23 cellular contexts compared by ENCODE assay signal in the genomic region with DNA sequence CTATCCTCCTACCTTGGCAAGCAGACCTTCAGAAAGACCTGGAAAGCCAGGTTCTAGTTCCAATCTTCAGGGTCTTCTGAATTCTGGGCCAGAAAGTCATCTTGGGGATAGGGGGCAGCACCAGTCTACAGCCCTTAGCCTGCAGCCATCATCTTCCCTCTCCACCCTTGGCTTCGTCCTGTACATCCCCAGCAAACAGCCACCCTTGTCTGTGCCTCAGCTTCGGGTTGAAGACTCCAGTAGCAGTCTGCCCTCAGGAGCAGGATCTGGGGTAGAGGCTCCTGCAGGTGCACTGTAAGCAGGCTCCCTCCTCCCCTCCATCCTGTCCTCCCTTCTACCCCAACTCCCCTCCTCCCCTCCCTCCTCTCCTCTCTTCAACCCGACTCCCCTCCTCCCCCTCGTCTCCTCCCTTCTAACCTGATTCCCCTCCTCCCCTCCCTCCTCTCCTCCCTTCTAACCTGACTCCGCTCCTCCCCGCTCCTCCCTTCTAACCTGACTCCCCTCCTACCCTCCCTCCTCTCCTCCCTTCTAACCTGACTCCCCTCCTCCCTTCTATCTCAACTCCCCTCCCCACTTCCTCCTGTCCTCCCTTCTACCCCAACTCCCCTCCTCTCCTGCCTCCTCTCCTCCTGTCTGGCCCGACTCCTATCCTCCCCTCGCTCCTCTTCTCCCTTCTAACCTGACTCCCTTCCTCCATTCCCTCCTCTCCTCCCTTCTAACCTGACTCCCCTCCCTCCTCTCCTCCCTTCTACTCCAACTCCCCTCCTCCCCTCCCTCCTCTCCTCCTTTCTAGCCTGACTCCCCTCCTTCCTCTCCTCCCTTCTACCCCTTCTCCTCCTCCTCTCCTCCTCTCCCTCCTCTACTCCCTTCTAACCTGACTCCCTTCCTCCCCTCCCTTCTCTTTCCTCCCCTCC.
DNase-seq lines count a peak whose midpoint lies in the region; ATAC-seq and TF ChIP-seq lines count a peak whose summit lies in the region.
"Had no signal": no experiment of that assay in that cellular context is flagged by ENCODE, and none has a peak within 500 bp of the region (broad histone marks: within the 10 kb centered on the region; RNA-seq: fewer than 3 reads in every experiment).

No MANE protein-coding gene starts in this region.

- no peak for ATAC-seq in HG02981 (IDR thresholded peaks at IDR 0.05; ENCODE audit: unreplicated experiment)
- ATAC-seq: CD8-positive, alpha-beta T cell; effector memory CD8-positive, alpha-beta T cell had no signal

- TF ChIP-seq POLR2A in NB4 (IDR thresholded peaks at IDR 0.05; ENCODE audit: extremely low read depth, insufficient read length) (no peak), testis (IDR thresholded peaks at IDR 0.05) (no peak)

- H3K27ac ChIP-seq in testis, result no peak overlapping the region
- H3K27ac ChIP-seq: breast epithelium, colonic mucosa, KMS-11, thoracic aorta, vagina, VCaP had no signal

- WGBS in testis, 2 donors, result 70 to 73% methylated on average over 8 of the region's 8 CpGs

- no peak overlapping the region for H3K4me3 ChIP-seq in NB4 (ENCODE audit: low read depth, low read length)
- no peak overlapping the region for H3K4me3 ChIP-seq in testis
- H3K4me3 ChIP-seq: breast epithelium, colonic mucosa, thoracic aorta, vagina had no signal

- H3K36me3 ChIP-seq in testis (ENCODE audit: low read depth, missing control alignments), result no peaks in the 10 kb centered on the region
- H3K36me3 ChIP-seq: breast epithelium, colonic mucosa, thoracic aorta, vagina had no signal

- intact Hi-C loops in testis (cut with DNase I; ENCODE audit: low total_unique reads), result no loop called here

- H3K4me1 ChIP-seq in testis, result peaks cover 21% of the 10 kb centered on the region
- H3K4me1 ChIP-seq: breast epithelium, colonic mucosa had no signal

- DNase-seq in activated CD8-positive, alpha-beta memory T cell treated with anti-CD3 and anti-CD28 coated beads for 24 hours, result peak; percentile 47
- no peak for DNase-seq in activated CD8-positive, alpha-beta memory T cell treated with anti-CD3 and anti-CD28 coated beads, Interleukin-2, amount 50 U/mL, for 4 hours
- DNase-seq in NB4 (ENCODE audit: low read depth), result peak; percentile 40
- peak; percentile 27 for DNase-seq in ecto neural progenitor cell (ENCODE audit: low spot score)
- DNase-seq in testis, result peak; percentile 15
- no peak for DNase-seq in HCEC 1CT
- no peak for DNase-seq in amniotic stem cell (lab: John Stamatoyannopoulos, UW)
- DNase-seq: activated CD4-positive, alpha-beta T cell treated with anti-CD3 and anti-CD28 coated beads, Interleukin-2, amount 50 U/mL, for 48 hours; CD8-positive, alpha-beta T cell; colonic mucosa; effector memory CD8-positive, alpha-beta T cell; foreskin fibroblast; GOT3; MV-4-11; NCI-H2171; NCI-H524; stimulated activated CD4-positive, alpha-beta T cell treated with anti-CD3 and anti-CD28 coated beads, Interleukin-4, amount 100 ng/mL, for 1 hour had no signal

- H3K9me3 ChIP-seq in testis, result no peaks in the 10 kb centered on the region
- H3K9me3 ChIP-seq: breast epithelium, colonic mucosa, thoracic aorta, vagina had no signal

- H3K27me3 ChIP-seq in testis, result no peaks in the 10 kb centered on the region
- H3K27me3 ChIP-seq: breast epithelium, colonic mucosa, vagina had no signal

- peak; percentile 11 for TF ChIP-seq CTCF in NB4 (IDR thresholded peaks at IDR 0.05; ENCODE audit: low read depth, low read length)
- no peak for TF ChIP-seq CTCF in testis (IDR thresholded peaks at IDR 0.05)

Comparison
In these comparisons a context has a peak if more than half of its experiments do, and no peak if none do; other contexts are left out.
1. DNase-seq: peak in activated CD8-positive, alpha-beta memory T cell treated with anti-CD3 and anti-CD28 coated beads for 24 hours (single experiment), NB4 (single experiment), ecto neural progenitor cell (single experiment) and testis (single experiment); none in activated CD8-positive, alpha-beta memory T cell treated with anti-CD3 and anti-CD28 coated beads, Interleukin-2, amount 50 U/mL, for 4 hours (single experiment), HCEC 1CT (single experiment) and amniotic stem cell (single experiment).